ENCODE assay signal across 24 cellular contexts in the genomic region with DNA sequence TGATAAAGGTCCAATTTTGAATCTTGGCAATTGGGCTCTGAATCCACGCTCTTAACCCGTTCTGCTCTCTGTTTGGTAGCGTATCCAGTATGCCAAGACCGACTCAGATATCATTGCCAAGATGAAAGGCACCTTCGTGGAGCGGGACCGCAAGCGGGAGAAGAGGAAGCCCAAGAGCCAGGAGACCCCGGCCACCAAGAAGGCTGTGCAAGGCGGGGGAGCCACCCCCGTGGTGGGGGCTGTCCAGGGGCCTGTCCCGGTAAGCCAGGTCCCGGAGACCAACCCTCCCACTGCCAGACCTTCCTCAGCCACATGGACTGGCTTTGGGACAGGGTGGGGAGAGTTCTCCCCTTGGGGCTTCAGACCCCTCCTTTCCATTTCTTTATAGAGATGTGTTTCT. TPM values are rescaled to one million over a fixed set of nuclear protein-coding genes. Genes with fewer than 3 reads are reported as not detected.
DNase-seq lines count a peak whose midpoint lies in the region; ATAC-seq, FAIRE-seq and TF ChIP-seq lines count a peak whose summit lies in the region.
"Had no signal": no experiment of that assay in that cellular context is flagged by ENCODE, and none has a peak within 500 bp of the region (broad histone marks: within the 10 kb centered on the region; RNA-seq: fewer than 3 reads in every experiment).

No MANE protein-coding gene starts in this region.

- intact Hi-C loops in CD4-positive, alpha-beta T cell (cut with DNase I, micrococcal nuclease): loop anchor here in 1 of 2 experiments (10.0 kb wide), 1 partner anchor 295 kb away; a partner anchor contains a TSS
- intact Hi-C loops in Calu3 (cut with micrococcal nuclease; ENCODE audit: unreplicated experiment): no loop called here
- intact Hi-C loops in K562 (cut with micrococcal nuclease): no loop called here

- DNase-seq in CD4-positive, alpha-beta T cell: no peak
- DNase-seq in Calu3 (no peak), K562 (ENCODE audit: extremely low read depth in 1 of 4, low spot score in 3 of 4) (no peak), HCEC 1CT (no peak), NCI-H510A (lab: John Stamatoyannopoulos, UW) (no peak)
- DNase-seq: ACHN; BE2C; C1 segment of cervical spinal cord; Caco-2; CD4-positive, CD25-positive, alpha-beta regulatory T cell; DMS153; DMS79; GDM1; GM23248; HFFc6; IMR-90; KBM-7 had no signal

- TF ChIP-seq CTCF in CD4-positive, alpha-beta T cell (IDR thresholded peaks at IDR 0.05): no peak
- TF ChIP-seq CTCF in Calu3 (IDR thresholded peaks at IDR 0.05; ENCODE audit: unreplicated experiment) (no peak), K562 (IDR thresholded peaks at IDR 0.05 in 2 of 3, conservative IDR thresholded peaks at IDR 0.05 in 1 of 3; ENCODE audit: insufficient read depth in 2 of 3, low read depth in 1 of 3, low read length in 3 of 3) (no peak)

- no peak overlapping the region for H3K4me3 Mint-ChIP-seq in CD4-positive, alpha-beta T cell
- no peak overlapping the region for H3K4me3 Mint-ChIP-seq in Calu3 (ENCODE audit: low read depth, unreplicated experiment)
- H3K4me3 Mint-ChIP-seq: HFFc6 had no signal

- H4K20me1 ChIP-seq in K562 (replicated peaks; ENCODE audit: control insufficient read depth, insufficient read depth, low read length): peaks cover 26% of the 10 kb centered on the region

- peaks cover 49% of the 10 kb centered on the region for H3K4me1 Mint-ChIP-seq in CD4-positive, alpha-beta T cell (ENCODE audit: low read depth)
- H3K4me1 Mint-ChIP-seq in Calu3 (ENCODE audit: low read depth, unreplicated experiment): peaks cover 23% of the 10 kb centered on the region

- H2AFZ ChIP-seq in K562 (ENCODE audit: low read depth, low read length): no peak overlapping the region
- H2AFZ ChIP-seq: GM23248 had no signal

- H3K9me1 ChIP-seq in K562 (ENCODE audit: control insufficient read depth, insufficient read depth, low read length): peaks cover 3% of the 10 kb centered on the region

- H3K27ac ChIP-seq in CD4-positive, alpha-beta T cell (ENCODE audit: low read depth, low read length): no peak overlapping the region
- H3K27ac ChIP-seq in K562 (ENCODE audit: extremely low read depth, low read depth, low read length): no peak overlapping the region
- H3K27ac ChIP-seq: GM23248, HL-60 had no signal

- FAIRE-seq in K562 (lab: Jason Lieb, UNC): no peak
- FAIRE-seq: A204.1, GM12892, GM18507 had no signal

- peaks cover 59% of the 10 kb centered on the region for H3K79me2 ChIP-seq in K562 (ENCODE audit: control insufficient read depth, insufficient read depth, low read length)

- TF ChIP-seq EP300 in K562 (IDR thresholded peaks at IDR 0.05; ENCODE audit: low read length): no peak

- H3K27me3 Mint-ChIP-seq in CD4-positive, alpha-beta T cell: no peaks in the 10 kb centered on the region
- no peaks in the 10 kb centered on the region for H3K27me3 Mint-ChIP-seq in Calu3 (ENCODE audit: unreplicated experiment)
- H3K27me3 Mint-ChIP-seq: CD4-positive, CD25-positive, alpha-beta regulatory T cell had no signal

- TF ChIP-seq POLR2A in K562 (conservative IDR thresholded peaks at IDR 0.05): no peak

- TF ChIP-seq RAD21 in K562 (CRISPR knock-in tag; conservative IDR thresholded peaks at IDR 0.05 in 1 of 2, IDR thresholded peaks at IDR 0.05 in 1 of 2): no peak

- peak overlapping the region in 1 of 2 experiments; percentile 66; a peak in 1 of 4 replicates for H3K9ac ChIP-seq in K562 (ENCODE audit: insufficient read depth in 1 of 2, low read depth in 2 of 2, low read length in 2 of 2)
- H3K9ac ChIP-seq: GM23248 had no signal

- no peak overlapping the region for H3K4me3 ChIP-seq in K562
- H3K4me3 ChIP-seq: GM23248, HAP-1 had no signal

- WGBS in K562 (ENCODE audit: insufficient coverage, low coverage, missing lambda C conversion rate): 90% methylated on average over 9 of the region's 13 CpGs

- no peaks in the 10 kb centered on the region for H3K9me3 ChIP-seq in CD4-positive, alpha-beta T cell (ENCODE audit: control insufficient read depth, low read length)
- H3K9me3 ChIP-seq in K562 (replicated peaks; ENCODE audit: control insufficient read depth, insufficient read depth, low read depth, low read length): no peaks in the 10 kb centered on the region
- H3K9me3 ChIP-seq: BE2C, Caco-2, HAP-1 had no signal

- H3K36me3 ChIP-seq in K562 (ENCODE audit: control insufficient read depth, insufficient read depth, low read length): peaks cover 95% of the 10 kb centered on the region

- POLR2A ChIA-PET in CD4-positive, alpha-beta T cell (lab: Charles Lee): interaction anchor here (1.6 kb wide), 1 partner anchor 18 kb away, joined by 4 read pairs; a partner anchor contains a TSS
- POLR2A ChIA-PET in K562 (lab: Yijun Ruan, JAX): interaction anchor here (0.6 to 2.3 kb wide), 4 partner anchors 7 to 96 kb away, joined by 4 to 8 read pairs (median 6); a partner anchor contains a TSS

- no peak for ATAC-seq in CD4-positive, alpha-beta T cell (ENCODE audit: poor library complexity)
- ATAC-seq in K562: no peak
- no peak for ATAC-seq in GM18519 (IDR thresholded peaks at IDR 0.05; ENCODE audit: low FRiP score, unreplicated experiment)

- H3K4me1 ChIP-seq in K562 (replicated peaks in 1 of 2; ENCODE audit: control insufficient read depth in 2 of 2, insufficient read depth in 2 of 2, low read length in 2 of 2): peaks cover 10 to 16% of the 10 kb centered on the region in 2 experiments; a peak in 4 of 5 replicates
- H3K4me1 ChIP-seq: BE2C had no signal

- no TSS peak for BruUV-seq in Calu3 (replicated peaks; lab: Mats Ljungman, UMichigan)
- BruUV-seq in K562 (replicated peaks; lab: Mats Ljungman, UMichigan): no TSS peak

- no peak overlapping the region for H3K4me2 ChIP-seq in K562 (ENCODE audit: insufficient read depth, low read length)

- in situ Hi-C loops in K562 (cut with MboI): no loop called here

- no peaks in the 10 kb centered on the region for H3K9me3 Mint-ChIP-seq in CD4-positive, alpha-beta T cell
- H3K9me3 Mint-ChIP-seq in Calu3 (ENCODE audit: low read depth, unreplicated experiment): no peaks in the 10 kb centered on the region
- H3K9me3 Mint-ChIP-seq: CD4-positive, CD25-positive, alpha-beta regulatory T cell; HFFc6 had no signal

- peak overlapping the region; percentile 10 for H3K27ac Mint-ChIP-seq in CD4-positive, alpha-beta T cell
- H3K27ac Mint-ChIP-seq in Calu3 (ENCODE audit: unreplicated experiment): peak overlapping the region; percentile 34
- H3K27ac Mint-ChIP-seq: HFFc6 had no signal

- CTCF ChIA-PET in CD4-positive, alpha-beta T cell (lab: Charles Lee): no interaction called here
- CTCF ChIA-PET in Calu3 (lab: Charles Lee): no interaction called here
- CTCF ChIA-PET in K562 (lab: Yijun Ruan, JAX; ENCODE audit: low intra/inter-chr PET ratio): no interaction called here

- no peaks in the 10 kb centered on the region for H3K27me3 ChIP-seq in CD4-positive, alpha-beta T cell (ENCODE audit: control insufficient read depth, insufficient read depth, low read length)
- no peaks in the 10 kb centered on the region for H3K27me3 ChIP-seq in K562 (ENCODE audit: control insufficient read depth in 2 of 2, insufficient read depth in 2 of 2, low read length in 2 of 2)
- H3K27me3 ChIP-seq: BE2C had no signal

- peaks cover 90% of the 10 kb centered on the region for H3K36me3 Mint-ChIP-seq in CD4-positive, alpha-beta T cell (ENCODE audit: low read depth)
- peaks cover 95% of the 10 kb centered on the region for H3K36me3 Mint-ChIP-seq in Calu3 (ENCODE audit: insufficient read depth, unreplicated experiment)

RNA-seq across cellular contexts. Expression of a gene that starts 8.3 kb away (rescaled TPM):
- 10 to 100 TPM; 60.3 to 76.7 TPM for total RNA-seq in CD4-positive, alpha-beta T cell
- 95.4 and 102 TPM in 2 replicates for total RNA-seq in Calu3 (2022)
- total RNA-seq in K562 (2011; cell fraction: chromatin; rRNA removed; ENCODE audit: low replicate concordance): 98.7 and 181 TPM in 2 replicates
- total RNA-seq in K562 (2011; cell fraction: nucleolus; rRNA removed): 171 and 186 TPM in 2 replicates
- 154 and 155 TPM in 2 replicates for total RNA-seq in K562 (2011; cell fraction: nucleoplasm; rRNA removed)
- total RNA-seq in K562 (2014; rRNA removed): 311 and 436 TPM in 2 replicates
- total RNA-seq in K562 (2014; rRNA removed; fragmentation: Illumina TruSeq; extraction: Trizol): 83.8 and 106 TPM in 2 replicates
- 130 and 150 TPM in 2 replicates for total RNA-seq in K562 (2015; rRNA removed; fragmentation: Illumina TruSeq; extraction: Trizol)
- total RNA-seq in K562 (2021): 185 and 193 TPM in 2 replicates
- polyA plus RNA-seq in K562 (2011; rRNA removed): 230 and 371 TPM in 2 replicates
- 179 and 223 TPM in 2 replicates for polyA plus RNA-seq in K562 (2011; cell fraction: cytosol; rRNA removed)
- polyA plus RNA-seq in K562 (2011; cell fraction: nucleus; rRNA removed): 665 and 764 TPM in 2 replicates
- 170 and 298 TPM in 2 replicates for polyA plus RNA-seq in K562 (2012)
- 205 and 262 TPM in 2 replicates for polyA plus RNA-seq in K562 (2014; fragmentation: Illumina TruSeq; extraction: Trizol)
- 10 to 100 TPM; 16.3 to 24.7 TPM for polyA plus RNA-seq in K562 (2014; fragmentation: Nextera tagmentation; extraction: Ambion mirVana)
- polyA plus RNA-seq in K562 (2014; rRNA removed): 210 and 224 TPM in 2 replicates
- polyA minus RNA-seq in K562 (2011; rRNA and poly(A)+ RNA removed): 186 and 256 TPM in 2 replicates
- polyA minus RNA-seq in K562 (2011; cell fraction: cytosol; rRNA and poly(A)+ RNA removed): 217 TPM in 2 replicates
- 65.8 and 91.3 TPM in 2 replicates for polyA minus RNA-seq in K562 (2011; cell fraction: nucleus; rRNA and poly(A)+ RNA removed)

RNA-seq across cellular contexts. Expression of a gene that starts 9.1 kb away (rescaled TPM):
- total RNA-seq in CD4-positive, alpha-beta T cell: 1 to 10 TPM; 3.9 to 5.7 TPM
- total RNA-seq in Calu3 (2022) (17.8 and 20.2 TPM in 2 replicates), K562 (2014; rRNA removed) (2.3 and 3.3 TPM in 2 replicates), K562 (2014; rRNA removed; fragmentation: Illumina TruSeq; extraction: Trizol) (1.7 and 2.0 TPM in 2 replicates), K562 (2015; rRNA removed; fragmentation: Illumina TruSeq; extraction: Trizol) (1.7 and 2.9 TPM in 2 replicates), K562 (2021) (14.4 and 16.6 TPM in 2 replicates)
- 17.6 and 35.1 TPM in 2 replicates for total RNA-seq in K562 (2011; cell fraction: chromatin; rRNA removed; ENCODE audit: low replicate concordance)
- 16.7 and 18.3 TPM in 2 replicates for total RNA-seq in K562 (2011; cell fraction: nucleolus; rRNA removed)
- 22.2 and 28.6 TPM in 2 replicates for total RNA-seq in K562 (2011; cell fraction: nucleoplasm; rRNA removed)
- polyA plus RNA-seq in K562 (2011; rRNA removed) (4.9 and 12.9 TPM in 2 replicates), K562 (2014; fragmentation: Illumina TruSeq; extraction: Trizol) (12.8 and 13.1 TPM in 2 replicates), K562 (2014; fragmentation: Nextera tagmentation; extraction: Ambion mirVana) (1 to 10 TPM; 4.8 to 5.1 TPM), K562 (2014; rRNA removed) (7.5 and 8.5 TPM in 2 replicates)
- polyA plus RNA-seq in K562 (2011; cell fraction: cytosol; rRNA removed): 10.8 and 11.7 TPM in 2 replicates
- 28.9 and 39.1 TPM in 2 replicates for polyA plus RNA-seq in K562 (2011; cell fraction: nucleus; rRNA removed)
- polyA plus RNA-seq in K562 (2012): 14.9 and 28.4 TPM in 2 replicates
- 3.5 and 4.1 TPM in 2 replicates for polyA minus RNA-seq in K562 (2011; rRNA and poly(A)+ RNA removed)
- 12.6 and 20.3 TPM in 2 replicates for polyA minus RNA-seq in K562 (2011; cell fraction: cytosol; rRNA and poly(A)+ RNA removed)
- 3.8 and 7.0 TPM in 2 replicates for polyA minus RNA-seq in K562 (2011; cell fraction: nucleus; rRNA and poly(A)+ RNA removed)

RNA-seq across cellular contexts. Expression of a gene that starts 16.0 kb away (rescaled TPM):
- not detected for total RNA-seq in CD4-positive, alpha-beta T cell
- 30.2 and 49.3 TPM in 2 replicates for total RNA-seq in Calu3 (2022)
- total RNA-seq in K562 (2011; cell fraction: chromatin; rRNA removed; ENCODE audit: low replicate concordance): 2.7 and 4.0 TPM in 2 replicates
- not detected in 2 replicates for total RNA-seq in K562 (2011; cell fraction: nucleolus; rRNA removed)
- total RNA-seq in K562 (2011; cell fraction: nucleoplasm; rRNA removed): not detected in 2 replicates
- not detected in 2 replicates for total RNA-seq in K562 (2014; rRNA removed)
- total RNA-seq in K562 (2014; rRNA removed; fragmentation: Illumina TruSeq; extraction: Trizol): not detected in 2 replicates
- total RNA-seq in K562 (2015; rRNA removed; fragmentation: Illumina TruSeq; extraction: Trizol): not detected in 2 replicates
- total RNA-seq in K562 (2021): not detected in 2 replicates
- not detected in 2 replicates for polyA plus RNA-seq in K562 (2011; rRNA removed)
- polyA plus RNA-seq in K562 (2011; cell fraction: cytosol; rRNA removed): not detected in 2 replicates
- 0.74 TPM in 1 of 2 replicates, not detected in the other for polyA plus RNA-seq in K562 (2011; cell fraction: nucleus; rRNA removed)
- polyA plus RNA-seq in K562 (2012): 0.93 TPM in 1 of 2 replicates, not detected in the other
- polyA plus RNA-seq in K562 (2014; fragmentation: Illumina TruSeq; extraction: Trizol): not detected in 2 replicates
- polyA plus RNA-seq in K562 (2014; fragmentation: Nextera tagmentation; extraction: Ambion mirVana): not detected
- 0.21 and 1.1 TPM in 2 replicates for polyA plus RNA-seq in K562 (2014; rRNA removed)
- polyA minus RNA-seq in K562 (2011; rRNA and poly(A)+ RNA removed): not detected in 2 replicates
- polyA minus RNA-seq in K562 (2011; cell fraction: cytosol; rRNA and poly(A)+ RNA removed): not detected in 2 replicates
- not detected in 2 replicates for polyA minus RNA-seq in K562 (2011; cell fraction: nucleus; rRNA and poly(A)+ RNA removed)
- total RNA-seq: CD4-positive, CD25-positive, alpha-beta regulatory T cell; Daoy; GM23248; HFFc6; IMR-90 had no signal
- polyA plus RNA-seq: CD4-positive, CD25-positive, alpha-beta regulatory T cell; GM23248 had no signal

RNA-seq across cellular contexts. Expression of a gene that starts 18.7 kb away (rescaled TPM):
- total RNA-seq in CD4-positive, alpha-beta T cell: 10 to 100 TPM; 26.6 to 26.9 TPM
- total RNA-seq in Calu3 (2022) (21.0 and 22.7 TPM in 2 replicates), K562 (2014; rRNA removed) (11.9 and 14.8 TPM in 2 replicates), K562 (2014; rRNA removed; fragmentation: Illumina TruSeq; extraction: Trizol) (1.9 and 4.2 TPM in 2 replicates), K562 (2015; rRNA removed; fragmentation: Illumina TruSeq; extraction: Trizol) (7.7 and 9.2 TPM in 2 replicates), K562 (2021) (15.4 and 15.6 TPM in 2 replicates)
- total RNA-seq in K562 (2011; cell fraction: chromatin; rRNA removed; ENCODE audit: low replicate concordance): 17.4 and 18.8 TPM in 2 replicates
- 12.3 and 13.6 TPM in 2 replicates for total RNA-seq in K562 (2011; cell fraction: nucleolus; rRNA removed)
- total RNA-seq in K562 (2011; cell fraction: nucleoplasm; rRNA removed): 11.1 and 23.1 TPM in 2 replicates
- polyA plus RNA-seq in K562 (2011; rRNA removed) (11.7 and 14.6 TPM in 2 replicates), K562 (2014; fragmentation: Illumina TruSeq; extraction: Trizol) (9.0 and 14.6 TPM in 2 replicates), K562 (2014; fragmentation: Nextera tagmentation; extraction: Ambion mirVana) (under 1 TPM; 0.28 to 0.92 TPM), K562 (2014; rRNA removed) (20.4 and 20.9 TPM in 2 replicates)
- polyA plus RNA-seq in K562 (2011; cell fraction: cytosol; rRNA removed): 24.7 and 32.5 TPM in 2 replicates
- polyA plus RNA-seq in K562 (2011; cell fraction: nucleus; rRNA removed): 23.7 and 28.9 TPM in 2 replicates
- 15.9 and 29.9 TPM in 2 replicates for polyA plus RNA-seq in K562 (2012)
- polyA minus RNA-seq in K562 (2011; rRNA and poly(A)+ RNA removed): 2.0 and 2.6 TPM in 2 replicates
- 2.4 and 3.2 TPM in 2 replicates for polyA minus RNA-seq in K562 (2011; cell fraction: cytosol; rRNA and poly(A)+ RNA removed)
- 1.8 and 3.1 TPM in 2 replicates for polyA minus RNA-seq in K562 (2011; cell fraction: nucleus; rRNA and poly(A)+ RNA removed)

RNA-seq across cellular contexts. Expression of a gene that starts 39.6 kb away (rescaled TPM):
- 100 to 1,000 TPM; 150 to 151 TPM for total RNA-seq in CD4-positive, alpha-beta T cell
- total RNA-seq in Calu3 (2022): 95.4 and 109 TPM in 2 replicates
- total RNA-seq in K562 (2011; cell fraction: chromatin; rRNA removed; ENCODE audit: low replicate concordance): 63.0 and 140 TPM in 2 replicates
- 93.6 and 96.2 TPM in 2 replicates for total RNA-seq in K562 (2011; cell fraction: nucleolus; rRNA removed)
- 80.4 and 98.4 TPM in 2 replicates for total RNA-seq in K562 (2011; cell fraction: nucleoplasm; rRNA removed)
- 104 and 120 TPM in 2 replicates for total RNA-seq in K562 (2014; rRNA removed)
- 51.2 and 71.0 TPM in 2 replicates for total RNA-seq in K562 (2014; rRNA removed; fragmentation: Illumina TruSeq; extraction: Trizol)
- 92.0 and 92.9 TPM in 2 replicates for total RNA-seq in K562 (2015; rRNA removed; fragmentation: Illumina TruSeq; extraction: Trizol)
- total RNA-seq in K562 (2021): 111 and 114 TPM in 2 replicates
- 41.1 and 52.0 TPM in 2 replicates for polyA plus RNA-seq in K562 (2011; rRNA removed)
- 56.6 and 123 TPM in 2 replicates for polyA plus RNA-seq in K562 (2011; cell fraction: cytosol; rRNA removed)
- polyA plus RNA-seq in K562 (2011; cell fraction: nucleus; rRNA removed): 86.2 and 132 TPM in 2 replicates
- polyA plus RNA-seq in K562 (2012): 87.1 and 100 TPM in 2 replicates
- polyA plus RNA-seq in K562 (2014; fragmentation: Illumina TruSeq; extraction: Trizol): 65.7 and 78.9 TPM in 2 replicates
- polyA plus RNA-seq in K562 (2014; fragmentation: Nextera tagmentation; extraction: Ambion mirVana): 10 to 100 TPM in 1 of 2 experiments, 1 to 10 TPM in 1; 9.6 to 19.1 TPM
- polyA plus RNA-seq in K562 (2014; rRNA removed): 81.3 and 92.5 TPM in 2 replicates
- polyA minus RNA-seq in K562 (2011; rRNA and poly(A)+ RNA removed): 18.5 and 29.1 TPM in 2 replicates
- polyA minus RNA-seq in K562 (2011; cell fraction: cytosol; rRNA and poly(A)+ RNA removed): 35.9 and 41.9 TPM in 2 replicates
- 31.8 and 35.2 TPM in 2 replicates for polyA minus RNA-seq in K562 (2011; cell fraction: nucleus; rRNA and poly(A)+ RNA removed)
